Comparison of ENCODE assay signal across 8 cellular contexts in the genomic region with DNA sequence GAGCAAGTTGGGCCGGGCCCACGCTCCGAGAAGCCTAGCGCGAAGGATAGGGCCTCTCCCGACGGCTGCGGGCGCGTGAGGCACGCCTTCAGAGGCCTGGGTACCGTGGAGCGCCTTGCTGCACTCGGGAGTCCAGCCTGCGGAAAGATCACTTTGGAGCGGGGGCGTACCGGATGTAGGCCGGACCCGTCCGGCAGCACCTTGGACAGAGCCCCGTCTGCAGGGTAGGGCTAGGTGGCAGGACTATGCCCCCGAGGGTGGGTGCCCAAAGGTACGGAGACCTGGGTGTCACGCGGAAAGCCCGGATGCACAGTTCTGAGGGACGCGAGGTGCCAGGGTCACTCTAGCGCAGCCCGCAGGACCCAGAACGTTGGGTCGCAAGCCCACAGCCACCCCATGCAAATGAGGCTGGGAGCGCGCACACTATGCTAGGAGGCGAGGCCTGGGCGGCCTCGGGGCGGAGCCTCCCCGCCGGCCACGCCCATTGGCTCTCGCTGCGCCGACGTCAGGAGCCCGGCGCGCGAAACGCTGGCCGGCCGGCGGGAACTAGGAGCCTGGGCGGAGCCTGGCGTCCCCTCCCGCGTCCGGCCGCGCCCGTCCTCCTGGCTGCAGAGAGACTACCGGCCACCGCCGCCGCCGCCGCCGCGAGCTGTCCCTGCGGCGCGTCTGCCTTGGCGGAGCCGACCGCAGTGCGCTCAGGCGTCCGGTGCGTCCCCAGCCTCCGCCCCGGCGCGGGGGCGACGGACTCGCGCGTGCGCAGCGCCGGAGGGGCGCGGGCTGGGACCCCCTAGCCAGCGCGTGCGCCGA. TPM values are rescaled to one million over a fixed set of nuclear protein-coding genes. Genes with fewer than 3 reads are reported as not detected.
A peak's percentile ranks its signal among the peaks of the same experiment; 100 is the strongest.
DNase-seq lines count a peak whose midpoint lies in the region; ATAC-seq and TF ChIP-seq lines count a peak whose summit lies in the region.

TSS of gene PAQR4 (plus strand) at position 611 of the 807 bp plus-strand sequence. CDS start 327 bp downstream, outside the sequence.

- peaks cover 5 to 7% of the 10 kb centered on the region in 2 donors for H3K27me3 Mint-ChIP-seq in natural killer cell treated with Interleukin-12 subunit alpha and Interleukin-12 subunit beta and Interleukin-15 and Interleukin-18, amount 100 ng/mL, for 72 hours

- H3K9me3 ChIP-seq in GM23248 (ENCODE audit: low read depth) = no peaks in the 10 kb centered on the region

- in situ Hi-C loops in GM23248 (cut with MboI) = no loop called here

- 1% methylated on average over 46 to 87 of the region's 98 CpGs for WGBS in GM23248 (ENCODE audit: low coverage in 1 of 2, low lambda C conversion rate in 2 of 2, missing lambda C conversion rate in 2 of 2), 2 experiments

- peak within 1 kb of the TSS; percentile 55 for H2AFZ ChIP-seq in GM23248

- no peaks in the 10 kb centered on the region for H3K9me3 Mint-ChIP-seq in natural killer cell treated with Interleukin-12 subunit alpha and Interleukin-12 subunit beta and Interleukin-15 and Interleukin-18, amount 100 ng/mL, for 72 hours

- DNase-seq in EH (ENCODE audit: low read depth) = peak; percentile 90
- peak; percentile 95 for DNase-seq in GM23248
- peak; percentile 48 to 58 for DNase-seq in Kasumi-1 (lab: John Stamatoyannopoulos, UW)
- peak; percentile 98 for DNase-seq in RPMI8226
- peak; percentile 68 for DNase-seq in activated T-helper 9 cell treated with anti-CD3 and anti-CD28 coated beads, Interleukin-2, amount 50 U/mL, for 16 hours (ENCODE audit: low read depth)
- peak; percentile 86 for DNase-seq in fibroblast of pulmonary artery (ENCODE audit: low read depth)
- DNase-seq in natural killer cell treated with Interleukin-12 subunit alpha and Interleukin-12 subunit beta and Interleukin-15 and Interleukin-18, amount 100 ng/mL, for 72 hours (ENCODE audit: low spot score) = peak; percentile 92
- DNase-seq in stimulated activated naive CD4-positive, alpha-beta T cell treated with Interleukin-2 at 50 U/mL for 16 hours (lab: John Stamatoyannopoulos, UW) = peak; percentile 66

- peak within 1 kb of the TSS; percentile 68 for H3K9ac ChIP-seq in GM23248

- ATAC-seq in natural killer cell treated with Interleukin-12 subunit alpha and Interleukin-12 subunit beta and Interleukin-15 and Interleukin-18, amount 100 ng/mL, for 72 hours = peak; percentile 89 to 94

- H3K79me2 ChIP-seq in GM23248 (ENCODE audit: insufficient read depth) = no peaks in the 10 kb centered on the region

- no peaks in the 10 kb centered on the region for H3K9me2 ChIP-seq in GM23248 (ENCODE audit: insufficient read depth)

- no peak within 1 kb of the TSS for H3K27ac Mint-ChIP-seq in natural killer cell treated with Interleukin-12 subunit alpha and Interleukin-12 subunit beta and Interleukin-15 and Interleukin-18, amount 100 ng/mL, for 72 hours

- TF ChIP-seq CTCF in fibroblast of pulmonary artery (IDR thresholded peaks at IDR 0.05; ENCODE audit: low read length, missing control alignments) = no peak

- peak within 1 kb of the TSS; percentile 73 for H3K4me3 ChIP-seq in GM23248
- H3K4me3 ChIP-seq in fibroblast of pulmonary artery (replicated peaks; ENCODE audit: low read depth, low read length) = peak within 1 kb of the TSS; percentile 55

- no peaks in the 10 kb centered on the region for H3K36me3 Mint-ChIP-seq in natural killer cell treated with Interleukin-12 subunit alpha and Interleukin-12 subunit beta and Interleukin-15 and Interleukin-18, amount 100 ng/mL, for 72 hours

- H3K4me1 Mint-ChIP-seq in natural killer cell treated with Interleukin-12 subunit alpha and Interleukin-12 subunit beta and Interleukin-15 and Interleukin-18, amount 100 ng/mL, for 72 hours (ENCODE audit: low read depth in 2 of 2) = peaks cover 17 to 26% of the 10 kb centered on the region in 2 donors

- H3K36me3 ChIP-seq in GM23248 (ENCODE audit: low read depth) = no peaks in the 10 kb centered on the region

- peaks cover 33% of the 10 kb centered on the region for H3K27me3 ChIP-seq in GM23248 (replicated peaks; ENCODE audit: insufficient read depth)

- no peaks in the 10 kb centered on the region for H3K4me1 ChIP-seq in GM23248 (ENCODE audit: insufficient read depth)

- H3K4me3 Mint-ChIP-seq in natural killer cell treated with Interleukin-12 subunit alpha and Interleukin-12 subunit beta and Interleukin-15 and Interleukin-18, amount 100 ng/mL, for 72 hours = peak within 1 kb of the TSS; percentile 76

- no peak within 1 kb of the TSS for H3K27ac ChIP-seq in GM23248

- H3K4me2 ChIP-seq in GM23248 (ENCODE audit: unreplicated experiment) = peak within 1 kb of the TSS; percentile 65

- H4K20me1 ChIP-seq in GM23248 (ENCODE audit: insufficient read depth) = no peaks in the 10 kb centered on the region

- no peaks in the 10 kb centered on the region for H3F3A ChIP-seq in GM23248 (ENCODE audit: insufficient read depth)

RNA-seq across cellular contexts. Expression of gene PAQR4, which starts in this region (rescaled TPM):
- 7.7 and 11.3 TPM in 2 replicates for total RNA-seq in GM23248 (2014; rRNA removed; shearing (Covaris generic))
- polyA plus RNA-seq in GM23248 (2016; fragmentation: Nextera tagmentation; extraction: Ambion mirVana) = 5.1 and 5.6 TPM in 2 replicates
- total RNA-seq in natural killer cell treated with Interleukin-12 subunit alpha and Interleukin-12 subunit beta and Interleukin-15 and Interleukin-18, amount 100 ng/mL, for 72 hours = 10 to 100 TPM; 19.7 to 39.1 TPM
